ENCODE assay signal across 19 cellular contexts in the genomic region with DNA sequence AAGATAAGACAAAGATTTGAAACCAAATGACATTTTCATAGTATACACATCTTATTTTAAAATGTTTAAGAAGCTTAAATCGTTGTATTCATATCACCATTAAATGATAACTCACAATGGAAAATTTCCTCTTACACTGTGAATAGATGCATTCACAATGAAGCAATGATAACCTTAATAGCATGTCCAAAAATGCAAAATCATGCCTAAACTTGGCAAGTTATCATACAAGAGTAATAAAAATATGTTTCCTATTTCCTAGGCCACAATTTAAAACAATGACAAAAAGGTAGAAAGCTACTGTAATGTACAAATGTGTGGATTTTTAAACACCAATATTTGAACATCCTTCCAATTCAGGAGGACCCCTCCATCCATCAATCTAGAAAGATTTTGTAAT.
DNase-seq lines count a peak whose midpoint lies in the region; ATAC-seq, FAIRE-seq and TF ChIP-seq lines count a peak whose summit lies in the region.
"Had no signal": no experiment of that assay in that cellular context is flagged by ENCODE, and none has a peak within 500 bp of the region (broad histone marks: within the 10 kb centered on the region; RNA-seq: fewer than 3 reads in every experiment).

No MANE protein-coding gene starts in this region.

- no peak for TF ChIP-seq CTCF in astrocyte (IDR thresholded peaks at IDR 0.05; ENCODE audit: insufficient read depth, low read depth, low read length)
- no peak for TF ChIP-seq CTCF in keratinocyte (optimal IDR thresholded peaks at IDR 0.05 in 1 of 3, IDR thresholded peaks at IDR 0.05 in 1 of 3, conservative IDR thresholded peaks at IDR 0.05 in 1 of 3; ENCODE audit: extremely low read depth in 1 of 3, insufficient read depth in 2 of 3, low read length in 3 of 3)

- H3K4me2 ChIP-seq in astrocyte (ENCODE audit: low read length) (no peak overlapping the region), keratinocyte (ENCODE audit: control insufficient read depth, extremely low read depth, insufficient read depth, low read depth, low read length) (no peak overlapping the region)
- H3K4me2 ChIP-seq: BLaER1 had no signal

- H3K27me3 ChIP-seq in ACC112 (ENCODE audit: insufficient read depth, low read length): no peaks in the 10 kb centered on the region
- H3K27me3 ChIP-seq in astrocyte (ENCODE audit: insufficient read depth, low read length): no peaks in the 10 kb centered on the region
- no peaks in the 10 kb centered on the region for H3K27me3 ChIP-seq in keratinocyte (ENCODE audit: control insufficient read depth, extremely low read depth, insufficient read depth, low read length)
- H3K27me3 ChIP-seq: BLaER1 had no signal

- H3K9me3 ChIP-seq in astrocyte (ENCODE audit: insufficient read depth, low read depth, low read length) (no peaks in the 10 kb centered on the region), keratinocyte (ENCODE audit: control insufficient read depth, low read depth, low read length) (no peaks in the 10 kb centered on the region)
- H3K9me3 ChIP-seq: BLaER1, Caco-2, HAP-1 had no signal

- H3K27ac Mint-ChIP-seq in astrocyte (ENCODE audit: unreplicated experiment): no peak overlapping the region
- H3K27ac Mint-ChIP-seq: B cell; CD4-positive, CD25-positive, alpha-beta regulatory T cell; CD8-positive, alpha-beta T cell; HFFc6 had no signal

- no peaks in the 10 kb centered on the region for H3K27me3 Mint-ChIP-seq in astrocyte (ENCODE audit: low read depth, unreplicated experiment)
- H3K27me3 Mint-ChIP-seq: B cell; CD4-positive, CD25-positive, alpha-beta regulatory T cell had no signal

- H3K9me1 ChIP-seq in keratinocyte (ENCODE audit: control insufficient read depth, extremely low read depth, insufficient read depth, low read length): no peaks in the 10 kb centered on the region

- H3K36me3 Mint-ChIP-seq in astrocyte (ENCODE audit: low read depth, unreplicated experiment): no peaks in the 10 kb centered on the region
- H3K36me3 Mint-ChIP-seq: CD4-positive, CD25-positive, alpha-beta regulatory T cell; CD8-positive, alpha-beta T cell had no signal

- H3K79me2 ChIP-seq in ACC112 (ENCODE audit: control insufficient read depth, insufficient read depth, low read length, unreplicated experiment) (no peaks in the 10 kb centered on the region), astrocyte (ENCODE audit: insufficient read depth, low read length) (no peaks in the 10 kb centered on the region), keratinocyte (ENCODE audit: control insufficient read depth, insufficient read depth, low read length) (no peaks in the 10 kb centered on the region)

- no peaks in the 10 kb centered on the region for H3K36me3 ChIP-seq in ACC112 (ENCODE audit: insufficient read depth, low read length)
- no peaks in the 10 kb centered on the region for H3K36me3 ChIP-seq in astrocyte (ENCODE audit: insufficient read depth, low read length)
- no peaks in the 10 kb centered on the region for H3K36me3 ChIP-seq in keratinocyte (ENCODE audit: control insufficient read depth in 2 of 2, extremely low read depth in 1 of 2, insufficient read depth in 2 of 2, low read length in 2 of 2)
- H3K36me3 ChIP-seq: BLaER1, HAP-1 had no signal

- H3K4me1 Mint-ChIP-seq in astrocyte (ENCODE audit: low read depth, unreplicated experiment): peaks cover 2% of the 10 kb centered on the region
- H3K4me1 Mint-ChIP-seq: B cell; CD4-positive, CD25-positive, alpha-beta regulatory T cell had no signal

- no peak overlapping the region for H3K4me3 Mint-ChIP-seq in astrocyte (ENCODE audit: unreplicated experiment)
- H3K4me3 Mint-ChIP-seq: B cell; CD4-positive, CD25-positive, alpha-beta regulatory T cell; CD8-positive, alpha-beta T cell; HFFc6 had no signal

- FAIRE-seq in astrocyte (lab: Jason Lieb, UNC) (peak; percentile 41), keratinocyte (lab: Jason Lieb, UNC) (peak; percentile 9)
- FAIRE-seq: GM12892, H54 had no signal

- H3K4me3 ChIP-seq in ACC112 (ENCODE audit: low read depth, low read length) (no peak overlapping the region), astrocyte (ENCODE audit: insufficient read depth, low read depth, low read length) (no peak overlapping the region), keratinocyte (ENCODE audit: control insufficient read depth in 2 of 3, extremely low read depth in 1 of 3, insufficient read depth in 2 of 3, low read depth in 1 of 3, low read length in 3 of 3) (no peak overlapping the region)
- H3K4me3 ChIP-seq: BLaER1, HAP-1 had no signal

- H2AFZ ChIP-seq in ACC112 (ENCODE audit: low read length, unreplicated experiment): peak overlapping the region; percentile 19
- no peak overlapping the region for H2AFZ ChIP-seq in astrocyte (ENCODE audit: low read depth, low read length)
- peak overlapping the region; percentile 55 for H2AFZ ChIP-seq in keratinocyte (ENCODE audit: control insufficient read depth, low read length)

- no peak for ATAC-seq in HG03378 (IDR thresholded peaks at IDR 0.05; ENCODE audit: unreplicated experiment)
- ATAC-seq: CD8-positive, alpha-beta T cell had no signal

- H4K20me1 ChIP-seq in astrocyte (ENCODE audit: insufficient read depth, low read length) (no peaks in the 10 kb centered on the region), keratinocyte (ENCODE audit: control insufficient read depth, extremely low read depth, insufficient read depth, low read length) (no peaks in the 10 kb centered on the region)
- H4K20me1 ChIP-seq: BLaER1 had no signal

- H3K27ac ChIP-seq in ACC112 (ENCODE audit: low read depth, low read length) (no peak overlapping the region), astrocyte (ENCODE audit: low read depth, low read length) (no peak overlapping the region), keratinocyte (ENCODE audit: control insufficient read depth, insufficient read depth, low read length) (no peak overlapping the region)
- H3K27ac ChIP-seq: BLaER1, C4-2B had no signal

- dilution Hi-C loops in keratinocyte (cut with MboI; ENCODE audit: extremely low pct_ligation_motif_present, low sequenced_read_pairs): no loop called here

- H3K9ac ChIP-seq in astrocyte (ENCODE audit: low read length): no peak overlapping the region
- no peak overlapping the region for H3K9ac ChIP-seq in keratinocyte (ENCODE audit: control insufficient read depth, extremely low read depth, insufficient read depth, low read length)
- H3K9ac ChIP-seq: BLaER1 had no signal

- no peaks in the 10 kb centered on the region for H3K4me1 ChIP-seq in ACC112 (ENCODE audit: control insufficient read depth, insufficient read depth, low read length, unreplicated experiment)
- no peaks in the 10 kb centered on the region for H3K4me1 ChIP-seq in astrocyte (ENCODE audit: insufficient read depth, low read length)
- H3K4me1 ChIP-seq in keratinocyte (ENCODE audit: control insufficient read depth, extremely low read depth, insufficient read depth, low read length): no peaks in the 10 kb centered on the region
- H3K4me1 ChIP-seq: BLaER1, Caco-2, HAP-1 had no signal

- DNase-seq in astrocyte (ENCODE audit: low read depth) (no peak), keratinocyte (ENCODE audit: low read depth, low spot score) (no peak), NCI-H2227 (lab: John Stamatoyannopoulos, UW; ENCODE audit: unreplicated experiment) (no peak), activated gamma-delta T cell treated with Interleukin-2 at 50 U/mL for 16 hours (no peak)
- DNase-seq: Caco-2; CD4-positive, CD25-positive, alpha-beta regulatory T cell; CD8-positive, alpha-beta T cell; DMS153; DND-41; GOT3; HFFc6 had no signal

- no peaks in the 10 kb centered on the region for H3K9me3 Mint-ChIP-seq in astrocyte (ENCODE audit: unreplicated experiment)
- H3K9me3 Mint-ChIP-seq: CD8-positive, alpha-beta T cell; HFFc6 had no signal
